ENCODE assay signal across 15 cellular contexts in genomic region chr17:77432034-77432554, GRCh38.
DNase-seq lines count a peak whose midpoint lies in the region; ATAC-seq and TF ChIP-seq lines count a peak whose summit lies in the region.
"Had no signal": no experiment of that assay in that cellular context is flagged by ENCODE, and none has a peak within 500 bp of the region (broad histone marks: within the 10 kb centered on the region; RNA-seq: fewer than 3 reads in every experiment).

No MANE protein-coding gene starts in this region.

- peaks cover 90% of the 10 kb centered on the region for H3K79me2 ChIP-seq in fibroblast of lung (ENCODE audit: control insufficient read depth, insufficient read depth, low read length)

- H3K9me3 ChIP-seq in fibroblast of lung (ENCODE audit: control insufficient read depth, insufficient read depth, low read depth, low read length) = no peaks in the 10 kb centered on the region
- H3K9me3 ChIP-seq: esophagus squamous epithelium, pancreas, transverse colon had no signal

- no peak overlapping the region for H3K4me3 Mint-ChIP-seq in activated CD8-positive, alpha-beta memory T cell treated with anti-CD3 and anti-CD28 coated beads, Interleukin-2, amount 10 ng/mL, durations not matched to agents 7 days and 5 days
- no peak overlapping the region for H3K4me3 Mint-ChIP-seq in WTC11
- H3K4me3 Mint-ChIP-seq in stimulated activated naive B cell treated with anti-CD40 and anti-IgM and Interleukin-4, amounts not matched to agents 10 μg/mL and 1 μg/mL and 100 μg/mL, for 72 hours = no peak overlapping the region

- H3K36me3 ChIP-seq in fibroblast of lung (ENCODE audit: control insufficient read depth, insufficient read depth, low read length) = peaks cover 4% of the 10 kb centered on the region
- H3K36me3 ChIP-seq: pancreas, transverse colon had no signal

- no peaks in the 10 kb centered on the region for H4K20me1 ChIP-seq in fibroblast of lung (ENCODE audit: control insufficient read depth, extremely low read depth, insufficient read depth, low read length)

- H3K27me3 Mint-ChIP-seq in activated CD8-positive, alpha-beta memory T cell treated with anti-CD3 and anti-CD28 coated beads, Interleukin-2, amount 10 ng/mL, durations not matched to agents 7 days and 5 days = no peaks in the 10 kb centered on the region
- no peaks in the 10 kb centered on the region for H3K27me3 Mint-ChIP-seq in WTC11 (ENCODE audit: low read depth)
- no peaks in the 10 kb centered on the region for H3K27me3 Mint-ChIP-seq in stimulated activated naive B cell treated with anti-CD40 and anti-IgM and Interleukin-4, amounts not matched to agents 10 μg/mL and 1 μg/mL and 100 μg/mL, for 72 hours

- no peak for TF ChIP-seq POLR2A in GM18505 (IDR thresholded peaks at IDR 0.05; ENCODE audit: borderline replicate concordance, extremely low read depth, insufficient read depth, insufficient read length)

- H2AFZ ChIP-seq in fibroblast of lung (ENCODE audit: low read length) = no peak overlapping the region

- H3K4me3 ChIP-seq in fibroblast of lung (replicated peaks in 1 of 4; ENCODE audit: control extremely low read depth in 1 of 4, insufficient read depth in 1 of 4, low read depth in 3 of 4, low read length in 4 of 4) = no peak overlapping the region
- H3K4me3 ChIP-seq: esophagus squamous epithelium, lung, pancreas, transverse colon had no signal

- no peaks in the 10 kb centered on the region for H3K27me3 ChIP-seq in fibroblast of lung (ENCODE audit: control insufficient read depth, insufficient read depth, low read length)
- H3K27me3 ChIP-seq: esophagus squamous epithelium, pancreas, transverse colon had no signal

- no peak overlapping the region for H3K9ac ChIP-seq in fibroblast of lung (ENCODE audit: insufficient read depth, low read length)

- ATAC-seq in activated CD8-positive, alpha-beta memory T cell treated with anti-CD3 and anti-CD28 coated beads, Interleukin-2, amount 10 ng/mL, durations not matched to agents 7 days and 5 days = no peak
- ATAC-seq in WTC11 = no peak
- ATAC-seq in stimulated activated naive B cell treated with anti-CD40 and anti-IgM and Interleukin-4, amounts not matched to agents 10 μg/mL and 1 μg/mL and 100 μg/mL, for 72 hours (replicated peaks) = no peak
- no peak for ATAC-seq in GM18505 (IDR thresholded peaks at IDR 0.05; ENCODE audit: unreplicated experiment)
- ATAC-seq: pancreas had no signal

- peaks cover 3% of the 10 kb centered on the region for H3K36me3 Mint-ChIP-seq in activated CD8-positive, alpha-beta memory T cell treated with anti-CD3 and anti-CD28 coated beads, Interleukin-2, amount 10 ng/mL, durations not matched to agents 7 days and 5 days
- H3K36me3 Mint-ChIP-seq in WTC11 = no peaks in the 10 kb centered on the region
- peaks cover 3 to 11% of the 10 kb centered on the region in 2 donors for H3K36me3 Mint-ChIP-seq in stimulated activated naive B cell treated with anti-CD40 and anti-IgM and Interleukin-4, amounts not matched to agents 10 μg/mL and 1 μg/mL and 100 μg/mL, for 72 hours

- peak overlapping the region; percentile 61 for H3K27ac Mint-ChIP-seq in activated CD8-positive, alpha-beta memory T cell treated with anti-CD3 and anti-CD28 coated beads, Interleukin-2, amount 10 ng/mL, durations not matched to agents 7 days and 5 days
- peak overlapping the region; percentile 20; the same call in 1 of the 2 replicates for H3K27ac Mint-ChIP-seq in WTC11
- peak overlapping the region; percentile 42 for H3K27ac Mint-ChIP-seq in stimulated activated naive B cell treated with anti-CD40 and anti-IgM and Interleukin-4, amounts not matched to agents 10 μg/mL and 1 μg/mL and 100 μg/mL, for 72 hours

- no peak for DNase-seq in activated CD8-positive, alpha-beta memory T cell treated with anti-CD3 and anti-CD28 coated beads, Interleukin-2, amount 10 ng/mL, durations not matched to agents 7 days and 5 days
- no peak for DNase-seq in activated CD8-positive, alpha-beta memory T cell treated with anti-CD3 and anti-CD28 coated beads, Interleukin-2, amount 50 U/mL, for 48 hours
- DNase-seq in WTC11 (ENCODE audit: low spot score) (no peak), fibroblast of lung (ENCODE audit: low read depth in 2 of 2) (no peak), HK-2 (ENCODE audit: unreplicated experiment) (no peak), iPS-NIHi7 (ENCODE audit: extremely low spot score) (no peak)
- no peak for DNase-seq in stimulated activated naive B cell treated with anti-CD40 and anti-IgM and Interleukin-4, amounts not matched to agents 10 μg/mL and 1 μg/mL and 100 μg/mL, for 72 hours
- DNase-seq: activated CD4-positive, alpha-beta T cell treated with anti-CD3 and anti-CD28 coated beads for 4 hours; esophagus squamous epithelium; NCI-H2227 treated with DMSO at 0.1 percent for 48 hours; SW 1271; transverse colon had no signal

- H3K4me1 Mint-ChIP-seq in activated CD8-positive, alpha-beta memory T cell treated with anti-CD3 and anti-CD28 coated beads, Interleukin-2, amount 10 ng/mL, durations not matched to agents 7 days and 5 days = peaks cover 69% of the 10 kb centered on the region
- H3K4me1 Mint-ChIP-seq in WTC11 = peaks cover 80% of the 10 kb centered on the region
- H3K4me1 Mint-ChIP-seq in stimulated activated naive B cell treated with anti-CD40 and anti-IgM and Interleukin-4, amounts not matched to agents 10 μg/mL and 1 μg/mL and 100 μg/mL, for 72 hours = peaks cover 74 to 97% of the 10 kb centered on the region in 2 donors

- no peaks in the 10 kb centered on the region for H3K9me3 Mint-ChIP-seq in activated CD8-positive, alpha-beta memory T cell treated with anti-CD3 and anti-CD28 coated beads, Interleukin-2, amount 10 ng/mL, durations not matched to agents 7 days and 5 days (ENCODE audit: low read depth)
- no peaks in the 10 kb centered on the region for H3K9me3 Mint-ChIP-seq in WTC11
- H3K9me3 Mint-ChIP-seq in stimulated activated naive B cell treated with anti-CD40 and anti-IgM and Interleukin-4, amounts not matched to agents 10 μg/mL and 1 μg/mL and 100 μg/mL, for 72 hours = no peaks in the 10 kb centered on the region

- TF ChIP-seq CTCF in WTC11 (IDR thresholded peaks at IDR 0.05) (no peak), fibroblast of lung (conservative IDR thresholded peaks at IDR 0.05 in 1 of 2, IDR thresholded peaks at IDR 0.05 in 1 of 2; ENCODE audit: low read depth in 1 of 2, low read length in 2 of 2) (no peak)

- no peak overlapping the region for H3K4me2 ChIP-seq in fibroblast of lung (ENCODE audit: extremely low read depth, insufficient read depth, low read length)

- peak overlapping the region; percentile 9 for H3K27ac ChIP-seq in fibroblast of lung (ENCODE audit: insufficient read depth, low read length)
- H3K27ac ChIP-seq: pancreas had no signal

- CTCF ChIA-PET in activated CD8-positive, alpha-beta memory T cell treated with anti-CD3 and anti-CD28 coated beads, Interleukin-2, amount 10 ng/mL, durations not matched to agents 7 days and 5 days (lab: Charles Lee) = interaction anchor here (1.0 to 9.1 kb wide), 12 partner anchors 10 to 101 kb away, joined by 3 to 126 read pairs (median 12); no protein-coding TSS in a partner anchor
- CTCF ChIA-PET in WTC11 (lab: Charles Lee) = interaction anchor here (1.0 to 2.4 kb wide), 6 partner anchors 11 to 137 kb away, joined by 3 to 8 read pairs (median 4); no protein-coding TSS in a partner anchor

- H3K4me1 ChIP-seq in fibroblast of lung (ENCODE audit: control insufficient read depth, extremely low read depth, insufficient read depth, low read length) = peaks cover 72% of the 10 kb centered on the region

- POLR2A ChIA-PET in WTC11 (lab: Charles Lee) = interaction anchor here (0.6 kb wide), 1 partner anchor 929 kb away, joined by 4 read pairs; no protein-coding TSS in a partner anchor

TF ChIP-seq in WTC11, 78 proteins besides CTCF, POLR2A, EP300 and RAD21 (continues in another document):
- TF ChIP-seq MYBL2 (CRISPR knock-in tag; IDR thresholded peaks at IDR 0.05) = no peak
- TF ChIP-seq ZNF219 (CRISPR knock-in tag; IDR thresholded peaks at IDR 0.05; ENCODE audit: borderline replicate concordance) = no peak
- no peak for TF ChIP-seq FOXP1 (CRISPR knock-in tag; IDR thresholded peaks at IDR 0.05; ENCODE audit: borderline replicate concordance)
- TF ChIP-seq, protein P1, sequence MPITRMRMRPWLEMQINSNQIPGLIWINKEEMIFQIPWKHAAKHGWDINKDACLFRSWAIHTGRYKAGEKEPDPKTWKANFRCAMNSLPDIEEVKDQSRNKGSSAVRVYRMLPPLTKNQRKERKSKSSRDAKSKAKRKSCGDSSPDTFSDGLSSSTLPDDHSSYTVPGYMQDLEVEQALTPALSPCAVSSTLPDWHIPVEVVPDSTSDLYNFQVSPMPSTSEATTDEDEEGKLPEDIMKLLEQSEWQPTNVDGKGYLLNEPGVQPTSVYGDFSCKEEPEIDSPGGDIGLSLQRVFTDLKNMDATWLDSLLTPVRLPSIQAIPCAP (CRISPR knock-in tag; IDR thresholded peaks at IDR 0.05) = no peak
- TF ChIP-seq, protein P2, sequence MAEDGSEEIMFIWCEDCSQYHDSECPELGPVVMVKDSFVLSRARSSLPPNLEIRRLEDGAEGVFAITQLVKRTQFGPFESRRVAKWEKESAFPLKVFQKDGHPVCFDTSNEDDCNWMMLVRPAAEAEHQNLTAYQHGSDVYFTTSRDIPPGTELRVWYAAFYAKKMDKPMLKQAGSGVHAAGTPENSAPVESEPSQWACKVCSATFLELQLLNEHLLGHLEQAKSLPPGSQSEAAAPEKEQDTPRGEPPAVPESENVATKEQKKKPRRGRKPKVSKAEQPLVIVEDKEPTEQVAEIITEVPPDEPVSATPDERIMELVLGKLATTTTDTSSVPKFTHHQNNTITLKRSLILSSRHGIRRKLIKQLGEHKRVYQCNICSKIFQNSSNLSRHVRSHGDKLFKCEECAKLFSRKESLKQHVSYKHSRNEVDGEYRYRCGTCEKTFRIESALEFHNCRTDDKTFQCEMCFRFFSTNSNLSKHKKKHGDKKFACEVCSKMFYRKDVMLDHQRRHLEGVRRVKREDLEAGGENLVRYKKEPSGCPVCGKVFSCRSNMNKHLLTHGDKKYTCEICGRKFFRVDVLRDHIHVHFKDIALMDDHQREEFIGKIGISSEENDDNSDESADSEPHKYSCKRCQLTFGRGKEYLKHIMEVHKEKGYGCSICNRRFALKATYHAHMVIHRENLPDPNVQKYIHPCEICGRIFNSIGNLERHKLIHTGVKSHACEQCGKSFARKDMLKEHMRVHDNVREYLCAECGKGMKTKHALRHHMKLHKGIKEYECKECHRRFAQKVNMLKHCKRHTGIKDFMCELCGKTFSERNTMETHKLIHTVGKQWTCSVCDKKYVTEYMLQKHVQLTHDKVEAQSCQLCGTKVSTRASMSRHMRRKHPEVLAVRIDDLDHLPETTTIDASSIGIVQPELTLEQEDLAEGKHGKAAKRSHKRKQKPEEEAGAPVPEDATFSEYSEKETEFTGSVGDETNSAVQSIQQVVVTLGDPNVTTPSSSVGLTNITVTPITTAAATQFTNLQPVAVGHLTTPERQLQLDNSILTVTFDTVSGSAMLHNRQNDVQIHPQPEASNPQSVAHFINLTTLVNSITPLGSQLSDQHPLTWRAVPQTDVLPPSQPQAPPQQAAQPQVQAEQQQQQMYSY (CRISPR knock-in tag; IDR thresholded peaks at IDR 0.05) = no peak
- TF ChIP-seq ZMAT4 (CRISPR knock-in tag; IDR thresholded peaks at IDR 0.05) = no peak
